ENCODE assay signal across 8 cellular contexts in the genomic region with DNA sequence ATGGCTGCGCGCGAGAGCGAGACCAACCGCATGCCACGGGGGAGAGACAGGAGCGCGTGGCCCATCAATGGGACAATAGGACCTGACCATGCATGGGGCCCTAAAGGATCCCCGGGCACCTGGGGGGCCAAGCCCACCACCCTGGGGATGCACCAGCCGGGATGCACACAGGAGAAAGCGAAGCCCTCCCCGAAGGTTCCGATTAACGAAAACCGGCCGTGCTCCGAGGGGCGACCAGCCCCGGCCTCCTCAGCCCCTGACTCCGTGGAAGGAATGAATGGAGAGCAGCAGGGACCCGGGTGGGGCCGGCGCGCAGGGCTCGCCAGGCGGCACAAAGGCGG. TPM values are rescaled to one million over a fixed set of nuclear protein-coding genes. Genes with fewer than 3 reads are reported as not detected.
DNase-seq lines count a peak whose midpoint lies in the region; ATAC-seq, FAIRE-seq and TF ChIP-seq lines count a peak whose summit lies in the region.

No MANE protein-coding gene starts in this region.

- H3K79me2 ChIP-seq in SK-N-SH (ENCODE audit: insufficient read depth) = peaks cover 61% of the 10 kb centered on the region
- H3K79me2 ChIP-seq in endothelial cell of umbilical vein (ENCODE audit: control insufficient read depth, insufficient read depth, low read length) = peaks cover 54% of the 10 kb centered on the region
- peaks cover 54% of the 10 kb centered on the region for H3K79me2 ChIP-seq in neural cell (replicated peaks; ENCODE audit: insufficient read depth, low read length)

- no peaks in the 10 kb centered on the region for H3K27me3 ChIP-seq in SK-N-SH (ENCODE audit: insufficient read depth)
- H3K27me3 ChIP-seq in endothelial cell of umbilical vein (ENCODE audit: control insufficient read depth in 2 of 2, insufficient read depth in 2 of 2, low read length in 2 of 2) = no peaks in the 10 kb centered on the region
- H3K27me3 ChIP-seq in neural cell (ENCODE audit: insufficient read depth, low read depth, low read length) = no peaks in the 10 kb centered on the region

- H3K9ac ChIP-seq in SK-N-SH (peak overlapping the region; percentile 75), endothelial cell of umbilical vein (replicated peaks; ENCODE audit: extremely low read depth, insufficient read depth, low read length) (peak overlapping the region; percentile 75), neural cell (ENCODE audit: low read length) (peak overlapping the region; percentile 100)

- H4K20me1 ChIP-seq in SK-N-SH (ENCODE audit: insufficient read depth) (peaks cover 21% of the 10 kb centered on the region; the same call in 1 of the 2 replicates), endothelial cell of umbilical vein (replicated peaks; ENCODE audit: control insufficient read depth, extremely low read depth, insufficient read depth, low read length) (no peaks in the 10 kb centered on the region), neural cell (ENCODE audit: insufficient read depth) (peaks cover 10% of the 10 kb centered on the region)

- dilution Hi-C loops in endothelial cell of umbilical vein (cut with MboI; ENCODE audit: extremely low pct_ligation_motif_present, low sequenced_read_pairs) = no loop called here

- H3K4me2 ChIP-seq in SK-N-SH (peak overlapping the region; percentile 81), endothelial cell of umbilical vein (ENCODE audit: insufficient read depth, low read length) (peak overlapping the region; percentile 19), neural cell (ENCODE audit: low read length) (no peak overlapping the region)

- H3K9me1 ChIP-seq in endothelial cell of umbilical vein (replicated peaks; ENCODE audit: control insufficient read depth, extremely low read depth, insufficient read depth, low read length) = no peaks in the 10 kb centered on the region

- intact Hi-C loops in endothelial cell of umbilical vein (cut with micrococcal nuclease) = loop anchor here (1.0 kb wide), 4 partner anchors 23 to 51 kb away; a partner anchor contains a TSS

- CTCF ChIA-PET in SK-N-SH (lab: Yijun Ruan, JAX) (interaction anchor here (1.1 to 1.9 kb wide), 4 partner anchors 9 to 48 kb away, joined by 3 to 8 read pairs (median 5); a partner anchor contains a TSS), endothelial cell of umbilical vein (lab: Charles Lee) (no interaction called here)

- no peak overlapping the region for H2AFZ ChIP-seq in SK-N-SH (ENCODE audit: low read depth)
- H2AFZ ChIP-seq in endothelial cell of umbilical vein (ENCODE audit: low read depth, low read length) = no peak overlapping the region
- peak overlapping the region; percentile 21 for H2AFZ ChIP-seq in neural cell (ENCODE audit: low read depth, low read length)

- H3K9me2 ChIP-seq in SK-N-SH (no peaks in the 10 kb centered on the region), neural cell (ENCODE audit: insufficient read depth, low read length) (no peaks in the 10 kb centered on the region)

- no peak for TF ChIP-seq EP300 in SK-N-SH (IDR thresholded peaks at IDR 0.05; ENCODE audit: borderline replicate concordance in 1 of 2, low read depth in 1 of 2, low read length in 1 of 2)
- no peak for TF ChIP-seq EP300 in neural cell (conservative IDR thresholded peaks at IDR 0.05; ENCODE audit: poor library complexity, severe bottlenecking)

- H3K4me3 ChIP-seq in SK-N-SH (ENCODE audit: low read depth in 2 of 2, low read length in 1 of 2) = peak overlapping the region; percentile 73 to 77
- peak overlapping the region; percentile 57 to 83 (median 62) for H3K4me3 ChIP-seq in endothelial cell of umbilical vein (replicated peaks in 1 of 3; ENCODE audit: insufficient read depth in 1 of 3, low read depth in 1 of 3, low read length in 3 of 3)
- H3K4me3 ChIP-seq in neural cell (ENCODE audit: low read length) = peak overlapping the region; percentile 100

- POLR2A ChIA-PET in SK-N-SH (lab: Yijun Ruan, JAX) = interaction anchor here (0.6 to 1.9 kb wide), 4 partner anchors 9 to 109 kb away, joined by 3 to 14 read pairs (median 8); a partner anchor contains a TSS
- POLR2A ChIA-PET in endothelial cell of umbilical vein (lab: Charles Lee) = interaction anchor here (0.6 to 1.5 kb wide), 4 partner anchors 11 to 258 kb away, joined by 3 to 5 read pairs (median 4); no protein-coding TSS in a partner anchor

- ATAC-seq in HG02938 (IDR thresholded peaks at IDR 0.05; ENCODE audit: unreplicated experiment) = peak; percentile 6

- WGBS in SK-N-SH (ENCODE audit: low lambda C conversion rate) = 0% methylated on average over 7 of the region's 27 CpGs

- no peaks in the 10 kb centered on the region for H3K9me3 ChIP-seq in SK-N-SH
- no peaks in the 10 kb centered on the region for H3K9me3 ChIP-seq in endothelial cell of umbilical vein (replicated peaks; ENCODE audit: control insufficient read depth, insufficient read depth, low read length)
- H3K9me3 ChIP-seq in neural cell (ENCODE audit: low read length) = no peaks in the 10 kb centered on the region

- H3K36me3 ChIP-seq in SK-N-SH (replicated peaks in 1 of 2; ENCODE audit: control insufficient read depth in 1 of 2, insufficient read depth in 2 of 2, low read length in 1 of 2) (peaks cover 0 to 18% of the 10 kb centered on the region in 2 experiments), endothelial cell of umbilical vein (ENCODE audit: control insufficient read depth in 2 of 2, extremely low read depth in 1 of 2, insufficient read depth in 2 of 2, low read length in 2 of 2) (peaks cover 0 to under 1% of the 10 kb centered on the region in 2 experiments), neural cell (ENCODE audit: insufficient read depth, low read length) (peaks cover 6% of the 10 kb centered on the region)

- BruUV-seq in endothelial cell of umbilical vein (replicated peaks; lab: Mats Ljungman, UMichigan) = no TSS peak

- peak; percentile 71 for DNase-seq in activated CD8-positive, alpha-beta memory T cell treated with anti-CD3 and anti-CD28 coated beads, Interleukin-2, amount 50 U/mL, for 48 hours
- DNase-seq in activated CD8-positive, alpha-beta memory T cell treated with anti-CD3 and anti-CD28 coated beads for 24 hours = no peak
- DNase-seq in SK-N-SH = no peak
- peak; percentile 29 for DNase-seq in endothelial cell of umbilical vein (ENCODE audit: low read depth, low spot score)
- no peak for DNase-seq in frontal cortex (ENCODE audit: low spot score in 2 of 2)
- no peak for DNase-seq in hippocampal formation (lab: John Stamatoyannopoulos, UW)

- peaks cover 16% of the 10 kb centered on the region for H3F3A ChIP-seq in SK-N-SH (replicated peaks; ENCODE audit: insufficient read depth)
- peaks cover 6% of the 10 kb centered on the region for H3F3A ChIP-seq in neural cell (ENCODE audit: insufficient read depth, low read length, poor library complexity, severe bottlenecking)

- TF ChIP-seq POLR2A in endothelial cell of umbilical vein (IDR thresholded peaks at IDR 0.05; ENCODE audit: low read depth, low read length) = no peak

- TF ChIP-seq CTCF in SK-N-SH (IDR thresholded peaks at IDR 0.05) = no peak
- no peak for TF ChIP-seq CTCF in endothelial cell of umbilical vein (IDR thresholded peaks at IDR 0.05; ENCODE audit: extremely low read depth in 1 of 2, insufficient read depth in 1 of 2, low read depth in 1 of 2, low read length in 2 of 2)
- no peak for TF ChIP-seq CTCF in neural cell (IDR thresholded peaks at IDR 0.05; ENCODE audit: poor library complexity, severe bottlenecking)

- H3K4me1 ChIP-seq in SK-N-SH (ENCODE audit: control insufficient read depth in 1 of 2, insufficient read depth in 2 of 2, low read depth in 1 of 2, low read length in 1 of 2) (peaks cover 5% of the 10 kb centered on the region in 2 experiments; a peak in 3 of 4 replicates), endothelial cell of umbilical vein (ENCODE audit: control insufficient read depth, extremely low read depth, insufficient read depth, low read length) (peaks cover 21% of the 10 kb centered on the region)

- FAIRE-seq in endothelial cell of umbilical vein (lab: Jason Lieb, UNC) (no peak), frontal cortex (lab: Jason Lieb, UNC) (no peak)

- TF ChIP-seq RAD21 in SK-N-SH (IDR thresholded peaks at IDR 0.05; ENCODE audit: low read length) = no peak
- TF ChIP-seq RAD21 in neural cell (conservative IDR thresholded peaks at IDR 0.05) = no peak

- H3K27ac ChIP-seq in SK-N-SH (ENCODE audit: low read depth in 2 of 2, low read length in 1 of 2) = peak overlapping the region; percentile 53 to 85
- H3K27ac ChIP-seq in endothelial cell of umbilical vein (ENCODE audit: insufficient read depth, low read depth, low read length) = peak overlapping the region; percentile 60
- peak overlapping the region; percentile 100 for H3K27ac ChIP-seq in neural cell (ENCODE audit: low read length)

RNA-seq across cellular contexts. Expression of a gene that starts 0.5 kb away (rescaled TPM):
- polyA plus RNA-seq in SK-N-SH (2012; rRNA removed) = 259 and 490 TPM in 2 replicates
- 407 and 471 TPM in 2 replicates for polyA plus RNA-seq in SK-N-SH (2012; cell fraction: cytosol; rRNA removed)
- polyA plus RNA-seq in SK-N-SH (2012; cell fraction: nucleus; rRNA removed) = 165 and 240 TPM in 2 replicates
- total RNA-seq in endothelial cell of umbilical vein = 352 and 364 TPM in 2 replicates
- polyA plus RNA-seq in endothelial cell of umbilical vein = 143 and 212 TPM in 2 replicates
- 393 and 396 TPM in 2 replicates for polyA plus RNA-seq in endothelial cell of umbilical vein (2011; cell fraction: cytosol; rRNA removed)
- 146 and 158 TPM in 2 replicates for polyA plus RNA-seq in endothelial cell of umbilical vein (2011; cell fraction: nucleus; rRNA removed)
- 735 and 931 TPM in 2 replicates for polyA plus RNA-seq in endothelial cell of umbilical vein (2012)
- polyA minus RNA-seq in endothelial cell of umbilical vein = 37.1 and 45.3 TPM in 2 replicates
- 249 TPM for polyA minus RNA-seq in endothelial cell of umbilical vein (2011; cell fraction: cytosol; rRNA and poly(A)+ RNA removed)
- 38.5 and 44.2 TPM in 2 replicates for polyA minus RNA-seq in endothelial cell of umbilical vein (2011; cell fraction: nucleus; rRNA and poly(A)+ RNA removed)
- polyA plus RNA-seq in neural cell = 1,721 and 2,003 TPM in 2 replicates
- 1,072 and 1,108 TPM in 2 replicates for polyA minus RNA-seq in neural cell
- total RNA-seq in frontal cortex = 538 TPM

RNA-seq across cellular contexts. Expression of a gene that starts 22.3 kb away (rescaled TPM):
- polyA plus RNA-seq in SK-N-SH (2012; rRNA removed) = 111 and 114 TPM in 2 replicates
- 53.5 and 66.8 TPM in 2 replicates for polyA plus RNA-seq in SK-N-SH (2012; cell fraction: cytosol; rRNA removed)
- 316 and 454 TPM in 2 replicates for polyA plus RNA-seq in SK-N-SH (2012; cell fraction: nucleus; rRNA removed)
- total RNA-seq in endothelial cell of umbilical vein = 32.6 and 39.2 TPM in 2 replicates
- polyA plus RNA-seq in endothelial cell of umbilical vein = 29.1 and 38.0 TPM in 2 replicates
- polyA plus RNA-seq in endothelial cell of umbilical vein (2011; cell fraction: cytosol; rRNA removed) = 19.9 and 31.5 TPM in 2 replicates
- 32.4 and 37.5 TPM in 2 replicates for polyA plus RNA-seq in endothelial cell of umbilical vein (2011; cell fraction: nucleus; rRNA removed)
- polyA plus RNA-seq in endothelial cell of umbilical vein (2012) = 22.4 and 23.6 TPM in 2 replicates
- 7.8 and 8.9 TPM in 2 replicates for polyA minus RNA-seq in endothelial cell of umbilical vein
- polyA minus RNA-seq in endothelial cell of umbilical vein (2011; cell fraction: cytosol; rRNA and poly(A)+ RNA removed) = 16.2 TPM
- 5.0 and 6.6 TPM in 2 replicates for polyA minus RNA-seq in endothelial cell of umbilical vein (2011; cell fraction: nucleus; rRNA and poly(A)+ RNA removed)
- 58.7 and 74.0 TPM in 2 replicates for polyA plus RNA-seq in neural cell
- 13.6 and 16.1 TPM in 2 replicates for polyA minus RNA-seq in neural cell
- total RNA-seq in frontal cortex = 20.8 TPM

RNA-seq across cellular contexts. Expression of a gene that starts 28.9 kb away (rescaled TPM):
- 85.5 and 114 TPM in 2 replicates for polyA plus RNA-seq in SK-N-SH (2012; rRNA removed)
- 133 and 184 TPM in 2 replicates for polyA plus RNA-seq in SK-N-SH (2012; cell fraction: cytosol; rRNA removed)
- polyA plus RNA-seq in SK-N-SH (2012; cell fraction: nucleus; rRNA removed) = 25.6 and 43.8 TPM in 2 replicates
- 424 and 437 TPM in 2 replicates for total RNA-seq in endothelial cell of umbilical vein
- 62.0 and 75.6 TPM in 2 replicates for polyA plus RNA-seq in endothelial cell of umbilical vein
- 86.6 and 95.1 TPM in 2 replicates for polyA plus RNA-seq in endothelial cell of umbilical vein (2011; cell fraction: cytosol; rRNA removed)
- 39.1 and 44.6 TPM in 2 replicates for polyA plus RNA-seq in endothelial cell of umbilical vein (2011; cell fraction: nucleus; rRNA removed)
- polyA plus RNA-seq in endothelial cell of umbilical vein (2012) = 267 and 404 TPM in 2 replicates
- polyA minus RNA-seq in endothelial cell of umbilical vein = 93.0 and 121 TPM in 2 replicates
- 178 TPM for polyA minus RNA-seq in endothelial cell of umbilical vein (2011; cell fraction: cytosol; rRNA and poly(A)+ RNA removed)
- 20.2 and 23.2 TPM in 2 replicates for polyA minus RNA-seq in endothelial cell of umbilical vein (2011; cell fraction: nucleus; rRNA and poly(A)+ RNA removed)
- polyA plus RNA-seq in neural cell = 224 and 283 TPM in 2 replicates
- polyA minus RNA-seq in neural cell = 120 and 137 TPM in 2 replicates
- 181 TPM for total RNA-seq in frontal cortex

RNA-seq across cellular contexts. Expression of a gene that starts 44.1 kb away (rescaled TPM):
- polyA plus RNA-seq in SK-N-SH (2012; rRNA removed) (7.3 and 10.8 TPM in 2 replicates), endothelial cell of umbilical vein (11.8 and 13.1 TPM in 2 replicates), neural cell (3.7 and 4.0 TPM in 2 replicates)
- polyA plus RNA-seq in SK-N-SH (2012; cell fraction: cytosol; rRNA removed) = 5.9 and 7.9 TPM in 2 replicates
- 10.6 and 11.4 TPM in 2 replicates for polyA plus RNA-seq in SK-N-SH (2012; cell fraction: nucleus; rRNA removed)
- total RNA-seq in endothelial cell of umbilical vein (14.5 and 15.7 TPM in 2 replicates), frontal cortex (2.4 TPM)
- polyA plus RNA-seq in endothelial cell of umbilical vein (2011; cell fraction: cytosol; rRNA removed) = 10.5 and 11.1 TPM in 2 replicates
- polyA plus RNA-seq in endothelial cell of umbilical vein (2011; cell fraction: nucleus; rRNA removed) = 9.3 and 10.0 TPM in 2 replicates
- 9.0 and 9.4 TPM in 2 replicates for polyA plus RNA-seq in endothelial cell of umbilical vein (2012)
- polyA minus RNA-seq in endothelial cell of umbilical vein (12.7 and 14.1 TPM in 2 replicates), neural cell (3.4 and 5.0 TPM in 2 replicates)
- polyA minus RNA-seq in endothelial cell of umbilical vein (2011; cell fraction: cytosol; rRNA and poly(A)+ RNA removed) = 9.3 TPM
- 3.9 and 7.6 TPM in 2 replicates for polyA minus RNA-seq in endothelial cell of umbilical vein (2011; cell fraction: nucleus; rRNA and poly(A)+ RNA removed)

RNA-seq across cellular contexts. Expression of a gene that starts 51.7 kb away (rescaled TPM):
- polyA plus RNA-seq in SK-N-SH (2012; rRNA removed) (80.5 and 99.8 TPM in 2 replicates), endothelial cell of umbilical vein (116 and 120 TPM in 2 replicates), neural cell (74.5 and 84.1 TPM in 2 replicates)
- 38.2 and 55.2 TPM in 2 replicates for polyA plus RNA-seq in SK-N-SH (2012; cell fraction: cytosol; rRNA removed)
- 258 and 284 TPM in 2 replicates for polyA plus RNA-seq in SK-N-SH (2012; cell fraction: nucleus; rRNA removed)
- total RNA-seq in endothelial cell of umbilical vein (98.3 and 105 TPM in 2 replicates), frontal cortex (28.1 TPM)
- polyA plus RNA-seq in endothelial cell of umbilical vein (2011; cell fraction: cytosol; rRNA removed) = 76.5 and 96.6 TPM in 2 replicates
- 345 and 386 TPM in 2 replicates for polyA plus RNA-seq in endothelial cell of umbilical vein (2011; cell fraction: nucleus; rRNA removed)
- 63.7 and 73.8 TPM in 2 replicates for polyA plus RNA-seq in endothelial cell of umbilical vein (2012)
- polyA minus RNA-seq in endothelial cell of umbilical vein (75.2 and 106 TPM in 2 replicates), neural cell (33.8 and 36.6 TPM in 2 replicates)
- 50.6 TPM for polyA minus RNA-seq in endothelial cell of umbilical vein (2011; cell fraction: cytosol; rRNA and poly(A)+ RNA removed)
- polyA minus RNA-seq in endothelial cell of umbilical vein (2011; cell fraction: nucleus; rRNA and poly(A)+ RNA removed) = 58.3 and 81.4 TPM in 2 replicates

Comparison
In these comparisons a context has a peak if more than half of its experiments do, and no peak if none do; other contexts are left out.
1. DNase-seq: peak in activated CD8-positive, alpha-beta memory T cell treated with anti-CD3 and anti-CD28 coated beads, Interleukin-2, amount 50 U/mL, for 48 hours (single experiment) and endothelial cell of umbilical vein (single experiment); none in activated CD8-positive, alpha-beta memory T cell treated with anti-CD3 and anti-CD28 coated beads for 24 hours (single experiment), SK-N-SH (single experiment), frontal cortex (0 of 2) and hippocampal formation (0 of 2).
2. Peak in every context shown above with its lines, with median percentiles within 50 percentile points of each other: H3K27ac ChIP-seq, H3K4me3 ChIP-seq and H3K9ac ChIP-seq.